ENCODE assay signal across 10 cellular contexts in the genomic region with DNA sequence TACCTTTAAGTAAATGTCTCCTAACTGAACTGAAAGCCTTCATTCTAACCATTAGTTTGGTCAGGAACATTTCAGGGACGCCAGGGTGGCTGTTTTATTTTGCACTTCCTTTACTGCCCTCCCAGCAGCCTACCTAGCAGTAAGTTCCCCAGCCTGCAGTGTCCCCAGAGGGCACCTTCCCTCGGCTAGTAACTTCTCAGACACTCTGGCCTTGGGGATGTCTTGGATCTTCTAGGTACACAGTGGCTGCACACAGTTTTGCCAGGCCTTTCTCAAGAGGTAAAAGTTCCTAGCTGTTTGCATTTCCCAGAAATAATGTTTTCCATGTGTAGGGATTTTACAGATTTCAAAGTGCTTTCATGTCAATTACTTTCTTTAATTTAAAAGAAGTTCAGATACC. TPM values are rescaled to one million over a fixed set of nuclear protein-coding genes. Genes with fewer than 3 reads are reported as not detected.
DNase-seq lines count a peak whose midpoint lies in the region; ATAC-seq and TF ChIP-seq lines count a peak whose summit lies in the region.
"Had no signal": no experiment of that assay in that cellular context is flagged by ENCODE, and none has a peak within 500 bp of the region (broad histone marks: within the 10 kb centered on the region; RNA-seq: fewer than 3 reads in every experiment).

No MANE protein-coding gene starts in this region.

- no peak for DNase-seq in stimulated activated naive CD8-positive, alpha-beta T cell treated with anti-CD3 and anti-CD28 coated beads, Interleukin-15, amount 100 ng/mL, for 72 hours
- no peak for DNase-seq in stimulated activated naive CD8-positive, alpha-beta T cell treated with anti-CD3 and anti-CD28 coated beads, Interleukin-15, Interleukin-2, amounts not matched to agents 100 U/mL and 50 U/mL, for 24 hours
- DNase-seq in esophagus squamous epithelium (lab: John Stamatoyannopoulos, UW) (no peak), nephron progenitor cell (no peak), pons (ENCODE audit: low spot score) (no peak), NCI-H2196 treated with DMSO at 0.1 percent for 48 hours (lab: John Stamatoyannopoulos, UW; ENCODE audit: unreplicated experiment) (no peak)
- DNase-seq: NCI-H1694 treated with DMSO at 0.1 percent for 48 hours had no signal

- H3K27me3 Mint-ChIP-seq in stimulated activated naive CD8-positive, alpha-beta T cell treated with anti-CD3 and anti-CD28 coated beads, Interleukin-15, amount 100 ng/mL, for 72 hours, result peaks cover 26% of the 10 kb centered on the region
- peaks cover 33% of the 10 kb centered on the region for H3K27me3 Mint-ChIP-seq in nephron progenitor cell (ENCODE audit: low read depth, poor library complexity)

- 36 to 78% methylated on average over 2 of the region's 2 CpGs for WGBS in esophagus squamous epithelium, 2 donors

- H3K36me3 Mint-ChIP-seq in nephron progenitor cell (ENCODE audit: low read depth), result no peaks in the 10 kb centered on the region
- H3K36me3 Mint-ChIP-seq: CD14-positive monocyte had no signal

- no peaks in the 10 kb centered on the region for H3K9me3 Mint-ChIP-seq in stimulated activated naive CD8-positive, alpha-beta T cell treated with anti-CD3 and anti-CD28 coated beads, Interleukin-15, amount 100 ng/mL, for 72 hours
- no peaks in the 10 kb centered on the region for H3K9me3 Mint-ChIP-seq in nephron progenitor cell

- no peaks in the 10 kb centered on the region for H3K36me3 ChIP-seq in esophagus squamous epithelium

- H3K27ac Mint-ChIP-seq in stimulated activated naive CD8-positive, alpha-beta T cell treated with anti-CD3 and anti-CD28 coated beads, Interleukin-15, amount 100 ng/mL, for 72 hours, result no peak overlapping the region
- H3K27ac Mint-ChIP-seq in nephron progenitor cell, result no peak overlapping the region
- H3K27ac Mint-ChIP-seq: CD14-positive monocyte had no signal

- peaks cover 10% of the 10 kb centered on the region for H3K4me1 Mint-ChIP-seq in stimulated activated naive CD8-positive, alpha-beta T cell treated with anti-CD3 and anti-CD28 coated beads, Interleukin-15, amount 100 ng/mL, for 72 hours
- H3K4me1 Mint-ChIP-seq in nephron progenitor cell, result peaks cover 14% of the 10 kb centered on the region
- H3K4me1 Mint-ChIP-seq: CD14-positive monocyte had no signal

- TF ChIP-seq CTCF in esophagus squamous epithelium (IDR thresholded peaks at IDR 0.05), result no peak
- no peak for TF ChIP-seq CTCF in nephron progenitor cell (IDR thresholded peaks at IDR 0.05)

- H3K4me3 ChIP-seq in esophagus squamous epithelium, result peak overlapping the region in 3 of 4 donors; percentile 33 to 69 (median 50)

- peak overlapping the region in 1 of 2 donors; percentile 75 for H3K4me3 Mint-ChIP-seq in stimulated activated naive CD8-positive, alpha-beta T cell treated with anti-CD3 and anti-CD28 coated beads, Interleukin-15, amount 100 ng/mL, for 72 hours
- peak overlapping the region; percentile 77 for H3K4me3 Mint-ChIP-seq in nephron progenitor cell

- H3K27ac ChIP-seq in esophagus squamous epithelium, result peak overlapping the region in 2 of 4 donors; percentile 23 to 70

- intact Hi-C loops in esophagus squamous epithelium (cut with DNase I), result no loop called here

- no peaks in the 10 kb centered on the region for H3K9me3 ChIP-seq in esophagus squamous epithelium

- peaks cover 0 to 5% (median 0%) of the 10 kb centered on the region in 4 donors for H3K27me3 ChIP-seq in esophagus squamous epithelium

- peak; percentile 28 for ATAC-seq in stimulated activated naive CD8-positive, alpha-beta T cell treated with anti-CD3 and anti-CD28 coated beads, Interleukin-15, amount 100 ng/mL, for 72 hours
- no peak for ATAC-seq in stimulated activated naive CD8-positive, alpha-beta T cell treated with anti-CD3 and anti-CD28 coated beads, Interleukin-15, Interleukin-2, amounts not matched to agents 100 U/mL and 50 U/mL, for 24 hours
- ATAC-seq in GM21717 (IDR thresholded peaks at IDR 0.05; ENCODE audit: unreplicated experiment) (no peak), GM19397 (IDR thresholded peaks at IDR 0.05; ENCODE audit: unreplicated experiment) (no peak)

- peaks cover 0 to 13% (median 0%) of the 10 kb centered on the region in 3 donors for H3K4me1 ChIP-seq in esophagus squamous epithelium

- no peak for TF ChIP-seq POLR2A in esophagus squamous epithelium (IDR thresholded peaks at IDR 0.05)

RNA-seq across cellular contexts. Expression of gene LAMA2, which starts 0.4 kb away (rescaled TPM):
- 100 to 1,000 TPM in 1 of 4 donors, 10 to 100 TPM in 1, 1 to 10 TPM in 2; 1.7 to 112 (median 19.6) TPM for total RNA-seq in esophagus squamous epithelium
